In genomic region chr2:190763901-190764514, GRCh38 we compare ENCODE assay signal across 11 cellular contexts.
DNase-seq lines count a peak whose midpoint lies in the region; ATAC-seq, FAIRE-seq and TF ChIP-seq lines count a peak whose summit lies in the region.
"Had no signal": no experiment of that assay in that cellular context is flagged by ENCODE, and none has a peak within 500 bp of the region (broad histone marks: within the 10 kb centered on the region; RNA-seq: fewer than 3 reads in every experiment).

No MANE protein-coding gene starts in this region.

- H4K20me1 ChIP-seq in IMR-90 (ENCODE audit: insufficient read depth, low read length) (no peaks in the 10 kb centered on the region), MM.1S (ENCODE audit: insufficient read depth, low read length) (no peaks in the 10 kb centered on the region)

- no peak overlapping the region for H4K8ac ChIP-seq in IMR-90 (ENCODE audit: low read depth in 2 of 2, low read length in 2 of 2)

- no peaks in the 10 kb centered on the region for H3F3A ChIP-seq in MM.1S (ENCODE audit: insufficient read depth, low read length)

- DNase-seq in ACHN, result peak; percentile 47
- DNase-seq in GM19239 (ENCODE audit: insufficient read length, low spot score), result no peak
- DNase-seq in IMR-90, result peak; percentile 57
- no peak for DNase-seq in body of pancreas
- DNase-seq in MM.1S, result no peak
- DNase-seq in SKM-1 (lab: John Stamatoyannopoulos, UW; ENCODE audit: unreplicated experiment), result no peak
- DNase-seq in COR-L47 (lab: John Stamatoyannopoulos, UW), result no peak
- DNase-seq: C1 segment of cervical spinal cord had no signal

- FAIRE-seq in GM19239 (lab: Jason Lieb, UNC), result peak; percentile 37
- FAIRE-seq: colon had no signal

- H3K56ac ChIP-seq in IMR-90 (ENCODE audit: extremely low read depth, insufficient read depth, low read length), result no peak overlapping the region

- no peaks in the 10 kb centered on the region for H3K36me3 ChIP-seq in IMR-90 (ENCODE audit: control insufficient read depth, insufficient read depth, low read length)
- no peaks in the 10 kb centered on the region for H3K36me3 ChIP-seq in body of pancreas (replicated peaks in 1 of 2; ENCODE audit: insufficient read depth in 1 of 2, low read depth in 2 of 2)
- H3K36me3 ChIP-seq in MM.1S (replicated peaks; ENCODE audit: insufficient read depth, low read length), result no peaks in the 10 kb centered on the region

- H3K9me3 ChIP-seq in IMR-90 (ENCODE audit: control insufficient read depth, insufficient read depth, low read length) (no peaks in the 10 kb centered on the region), body of pancreas (no peaks in the 10 kb centered on the region), MM.1S (replicated peaks; ENCODE audit: insufficient read depth, low read length) (no peaks in the 10 kb centered on the region)

- no peak overlapping the region for H2AK9ac ChIP-seq in IMR-90 (replicated peaks; ENCODE audit: low read depth, low read length, poor library complexity)

- no peak overlapping the region for H3K23ac ChIP-seq in IMR-90 (ENCODE audit: low read depth, low read length)

- H3K14ac ChIP-seq in IMR-90 (replicated peaks; ENCODE audit: low read depth, low read length), result no peak overlapping the region

- H2BK15ac ChIP-seq in IMR-90 (ENCODE audit: low read depth, low read length), result no peak overlapping the region

- CTCF ChIA-PET in IMR-90 (lab: Yijun Ruan, JAX), result interaction anchor here (0.7 kb wide), 1 partner anchor 15 kb away, joined by 3 read pairs; no protein-coding TSS in a partner anchor

- no peak overlapping the region for H3K9ac ChIP-seq in IMR-90 (ENCODE audit: low read depth, low read length)
- H3K9ac ChIP-seq in MM.1S (ENCODE audit: low read length), result no peak overlapping the region

- H2BK20ac ChIP-seq in IMR-90 (ENCODE audit: low read depth, low read length), result no peak overlapping the region

- intact Hi-C loops in IMR-90 (cut with micrococcal nuclease) (no loop called here), body of pancreas (cut with DNase I) (no loop called here)

- H3K9me1 ChIP-seq in IMR-90 (ENCODE audit: insufficient read depth, low read length), result no peaks in the 10 kb centered on the region

- H2AK5ac ChIP-seq in IMR-90 (ENCODE audit: low read depth, low read length), result no peak overlapping the region

- no peak overlapping the region for H4K91ac ChIP-seq in IMR-90 (ENCODE audit: insufficient read depth, low read depth, low read length)

- H3K27ac ChIP-seq in IMR-90 (ENCODE audit: insufficient read depth, low read length) (no peak overlapping the region), body of pancreas (no peak overlapping the region), MM.1S (ENCODE audit: low read length) (no peak overlapping the region)

- TF ChIP-seq POLR2A in IMR-90 (IDR thresholded peaks at IDR 0.05; ENCODE audit: low read depth, low read length), result no peak
- TF ChIP-seq POLR2A in body of pancreas (IDR thresholded peaks at IDR 0.05), result no peak

- no CpG with 5 or more reads among the region's 2 CpGs for WGBS in IMR-90 (ENCODE audit: extremely low coverage in 2 of 2, insufficient read length in 1 of 2), 2 experiments
- WGBS in body of pancreas, 2 donors, result 66 to 89% methylated on average over 2 of the region's 2 CpGs

- H3K18ac ChIP-seq in IMR-90 (ENCODE audit: low read depth, low read length), result no peak overlapping the region

- no peaks in the 10 kb centered on the region for H3K79me1 ChIP-seq in IMR-90 (ENCODE audit: low read depth in 1 of 2, low read length in 2 of 2)

- in situ Hi-C loops in ACHN (cut with HindIII; ENCODE audit: low pct_ligation_motif_present, low pct_unique_long_range_greater_than_20kb, low sequenced_read_pairs) (no loop called here), IMR-90 (cut with MboI; ENCODE audit: low sequenced_read_pairs) (no loop called here)

- ATAC-seq in IMR-90 (ENCODE audit: low read depth) (peak; percentile 19), esophagus mucosa (peak; percentile 49), body of pancreas (no peak)
- ATAC-seq: Panc1 had no signal

- H3K4me2 ChIP-seq in IMR-90 (ENCODE audit: low read depth, low read length) (no peak overlapping the region), MM.1S (ENCODE audit: low read depth, low read length) (no peak overlapping the region)

- H4K5ac ChIP-seq in IMR-90 (ENCODE audit: low read depth, low read length), result no peak overlapping the region

- no peak overlapping the region for H2BK5ac ChIP-seq in IMR-90 (ENCODE audit: low read depth, low read length, poor library complexity, severe bottlenecking)

- no peaks in the 10 kb centered on the region for H3K79me2 ChIP-seq in MM.1S (ENCODE audit: low read length)

- no peak overlapping the region for H2BK120ac ChIP-seq in IMR-90 (ENCODE audit: low read depth, low read length)

- H3K27me3 ChIP-seq in IMR-90 (ENCODE audit: control insufficient read depth, insufficient read depth, low read length) (no peaks in the 10 kb centered on the region), body of pancreas (no peaks in the 10 kb centered on the region), MM.1S (replicated peaks; ENCODE audit: insufficient read depth, low read length) (no peaks in the 10 kb centered on the region)

- POLR2A ChIA-PET in IMR-90 (lab: Charles Lee; ENCODE audit: unreplicated experiment), result no interaction called here

- H2AFZ ChIP-seq in IMR-90 (replicated peaks; ENCODE audit: low read length, poor library complexity), result no peak overlapping the region
- no peak overlapping the region for H2AFZ ChIP-seq in MM.1S (ENCODE audit: low read length)

- TF ChIP-seq CTCF in IMR-90 (conservative IDR thresholded peaks at IDR 0.05; ENCODE audit: low read depth, low read length) (no peak), body of pancreas (IDR thresholded peaks at IDR 0.05) (no peak), MM.1S (IDR thresholded peaks at IDR 0.05; ENCODE audit: low read length) (no peak)

- no peak for TF ChIP-seq RAD21 in IMR-90 (IDR thresholded peaks at IDR 0.05; ENCODE audit: low read length)

- dilution Hi-C loops in IMR-90 (cut with HindIII; ENCODE audit: low sequenced_read_pairs, unreplicated experiment), result no loop called here

- H3K4me3 ChIP-seq in IMR-90 (ENCODE audit: insufficient read depth, low read depth, low read length) (no peak overlapping the region), body of pancreas (no peak overlapping the region), MM.1S (ENCODE audit: low read length) (no peak overlapping the region)

- H3K9me2 ChIP-seq in MM.1S (replicated peaks; ENCODE audit: insufficient read depth, low read length), result no peaks in the 10 kb centered on the region

- BruUV-seq in IMR-90 (replicated peaks; lab: Mats Ljungman, UMichigan), result no TSS peak

- 0 out of 2 replicates have a peak, but pooled peaks cover 4% of the 10 kb centered on the region for H3K4me1 ChIP-seq in IMR-90 (ENCODE audit: control insufficient read depth, insufficient read depth, low read length)
- H3K4me1 ChIP-seq in body of pancreas, result peaks cover 5% of the 10 kb centered on the region
- no peaks in the 10 kb centered on the region for H3K4me1 ChIP-seq in MM.1S (ENCODE audit: low read length)

- H3K4ac ChIP-seq in IMR-90 (ENCODE audit: low read depth, low read length), result no peak overlapping the region

TF ChIP-seq in IMR-90, 13 proteins besides CTCF, POLR2A, EP300 and RAD21:
- TF ChIP-seq RFX5 (IDR thresholded peaks at IDR 0.05; ENCODE audit: low read depth, low read length), result no peak
- no peak for TF ChIP-seq CEBPB (IDR thresholded peaks at IDR 0.05; ENCODE audit: low read depth, low read length)
- no peak for TF ChIP-seq ELK1 (IDR thresholded peaks at IDR 0.05; ENCODE audit: borderline replicate concordance, low read depth, low read length)
- no peak for TF ChIP-seq USF2 (IDR thresholded peaks at IDR 0.05; ENCODE audit: low read depth, low read length)
- no peak for TF ChIP-seq SMC3 (IDR thresholded peaks at IDR 0.05; ENCODE audit: low read depth, low read length)
- TF ChIP-seq NFE2L2 (IDR thresholded peaks at IDR 0.05; ENCODE audit: low read depth, low read length), result no peak
- TF ChIP-seq FOS (IDR thresholded peaks at IDR 0.05; ENCODE audit: low read depth, low read length), result no peak
- no peak for TF ChIP-seq MAFK (IDR thresholded peaks at IDR 0.05; ENCODE audit: low read depth, low read length)
- no peak for TF ChIP-seq CHD1 (IDR thresholded peaks at IDR 0.05; ENCODE audit: low read depth, low read length)
- TF ChIP-seq RCOR1 (IDR thresholded peaks at IDR 0.05; ENCODE audit: insufficient replicate concordance, low read length), result no peak
- TF ChIP-seq MAZ (IDR thresholded peaks at IDR 0.05; ENCODE audit: borderline replicate concordance, low read depth, low read length), result no peak
- no peak for TF ChIP-seq BHLHE40 (IDR thresholded peaks at IDR 0.05; ENCODE audit: low read depth, low read length)
- TF ChIP-seq MXI1 (IDR thresholded peaks at IDR 0.05; ENCODE audit: borderline replicate concordance, low read depth, low read length), result no peak

Comparison
In these comparisons a context has a peak if more than half of its experiments do, and no peak if none do; other contexts are left out.
1. DNase-seq: peak in ACHN (single experiment) and IMR-90 (single experiment); none in GM19239 (single experiment), body of pancreas (0 of 4), MM.1S (single experiment), SKM-1 (single experiment) and COR-L47 (single experiment).